In the genomic region with DNA sequence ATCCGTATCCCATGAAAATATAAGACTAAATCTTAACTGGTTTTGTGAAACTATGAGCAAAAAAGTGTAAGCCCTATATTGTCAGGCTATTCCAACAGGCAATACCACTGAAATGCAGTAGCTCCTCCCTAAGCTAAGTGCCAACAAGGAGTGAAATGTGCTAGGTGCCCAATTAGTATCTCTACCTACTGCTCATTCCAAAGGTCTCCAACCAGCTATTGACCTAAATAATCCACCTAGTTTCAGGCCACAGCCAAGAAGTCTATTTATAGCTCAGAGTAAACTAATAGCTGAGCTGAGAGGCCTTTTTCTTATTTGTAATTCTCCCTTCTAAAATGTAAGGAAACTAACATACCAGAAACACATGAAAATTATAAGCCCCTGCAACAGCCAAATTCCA, we compare ENCODE assay signal across 15 cellular contexts.
DNase-seq lines count a peak whose midpoint lies in the region; ATAC-seq and TF ChIP-seq lines count a peak whose summit lies in the region.
"Had no signal": no experiment of that assay in that cellular context is flagged by ENCODE, and none has a peak within 500 bp of the region (broad histone marks: within the 10 kb centered on the region; RNA-seq: fewer than 3 reads in every experiment).

No MANE protein-coding gene starts in this region.

- no peaks in the 10 kb centered on the region for H3K79me2 ChIP-seq in hepatocyte

- H3K4me1 ChIP-seq in body of pancreas (peaks cover 10% of the 10 kb centered on the region), hepatocyte (ENCODE audit: insufficient read depth) (no peaks in the 10 kb centered on the region), upper lobe of right lung (no peaks in the 10 kb centered on the region)
- H3K4me1 ChIP-seq: BE2C had no signal

- H3K27me3 ChIP-seq in body of pancreas (no peaks in the 10 kb centered on the region), hepatocyte (no peaks in the 10 kb centered on the region), upper lobe of right lung (no peaks in the 10 kb centered on the region)
- H3K27me3 ChIP-seq: BE2C had no signal

- 50 to 76% methylated on average over 1 of the region's 1 CpG for WGBS in body of pancreas, 2 donors
- 74% methylated on average over 1 of the region's 1 CpG for WGBS in hepatocyte (ENCODE audit: low lambda C conversion rate, missing lambda C conversion rate)

- no peak for TF ChIP-seq CTCF in 22Rv1 (IDR thresholded peaks at IDR 0.05)
- no peak for TF ChIP-seq CTCF in body of pancreas (IDR thresholded peaks at IDR 0.05)
- TF ChIP-seq CTCF in hepatocyte (IDR thresholded peaks at IDR 0.05; ENCODE audit: poor library complexity) = no peak
- TF ChIP-seq CTCF in upper lobe of right lung (IDR thresholded peaks at IDR 0.05) = no peak

- no peak overlapping the region for H3K4me2 ChIP-seq in hepatocyte
- H3K4me2 ChIP-seq: GM23338 had no signal

- H3K27ac ChIP-seq in 22Rv1 (peak overlapping the region; percentile 51), body of pancreas (peak overlapping the region in 2 of 4 donors; percentile 25 to 50), hepatocyte (peak overlapping the region; percentile 45), upper lobe of right lung (no peak overlapping the region)

- H3K9me3 ChIP-seq in body of pancreas (no peaks in the 10 kb centered on the region), hepatocyte (ENCODE audit: low read depth) (no peaks in the 10 kb centered on the region), upper lobe of right lung (no peaks in the 10 kb centered on the region)
- H3K9me3 ChIP-seq: BE2C had no signal

- H4K20me1 ChIP-seq in hepatocyte (ENCODE audit: insufficient read depth, poor library complexity, severe bottlenecking) = no peaks in the 10 kb centered on the region

- H3K36me3 ChIP-seq in body of pancreas (replicated peaks in 1 of 2; ENCODE audit: insufficient read depth in 1 of 2, low read depth in 2 of 2) (no peaks in the 10 kb centered on the region), hepatocyte (replicated peaks; ENCODE audit: insufficient read depth, low read depth) (no peaks in the 10 kb centered on the region), upper lobe of right lung (no peaks in the 10 kb centered on the region)
- H3K36me3 ChIP-seq: BE2C had no signal

- no peak for TF ChIP-seq POLR2A in body of pancreas (IDR thresholded peaks at IDR 0.05)

- H2AFZ ChIP-seq in hepatocyte = no peak overlapping the region
- H2AFZ ChIP-seq: GM23338 had no signal

- H3K4me3 ChIP-seq in body of pancreas (no peak overlapping the region), hepatocyte (no peak overlapping the region), upper lobe of right lung (no peak overlapping the region)
- H3K4me3 ChIP-seq: GM12878, GM23338 had no signal

- ATAC-seq in body of pancreas (peak; percentile 45), upper lobe of right lung (peak; percentile 52), GM18909 (IDR thresholded peaks at IDR 0.05; ENCODE audit: poor library complexity, unreplicated experiment) (no peak)
- ATAC-seq: GM12878, GM23338 had no signal

- intact Hi-C loops in body of pancreas (cut with DNase I) (no loop called here), upper lobe of right lung (cut with DNase I) (no loop called here)

- DNase-seq in body of pancreas = peak in 2 of 4 donors; percentile 4 to 16
- DNase-seq in hepatocyte (ENCODE audit: low spot score) = peak; percentile 13
- no peak for DNase-seq in upper lobe of right lung
- no peak for DNase-seq in DMS 273 treated with DMSO at 0.1 percent for 48 hours (lab: John Stamatoyannopoulos, UW)
- DNase-seq: ACHN; BE2C; CD4-positive, CD25-positive, alpha-beta regulatory T cell; CD8-positive, alpha-beta memory T cell; COR-L47; DMS79 treated with DMSO at 0.1 percent for 48 hours; HCEC 1CT had no signal

- no peaks in the 10 kb centered on the region for H3K9me2 ChIP-seq in hepatocyte (replicated peaks; ENCODE audit: insufficient read depth)
